Comparison of ENCODE assay signal across 8 cellular contexts in genomic region chr19:55467236-55468053, GRCh38. TPM values are rescaled to one million over a fixed set of nuclear protein-coding genes. Genes with fewer than 3 reads are reported as not detected.
DNase-seq lines count a peak whose midpoint lies in the region; ATAC-seq and TF ChIP-seq lines count a peak whose summit lies in the region.

No MANE protein-coding gene starts in this region.

- intact Hi-C loops in PC-3 (cut with micrococcal nuclease) (loop anchor here (1.0 kb wide), 1 partner anchor 37 kb away; no protein-coding TSS in a partner anchor), prostate gland (cut with DNase I) (loop anchor here (2.0 kb wide), 1 partner anchor 37 kb away; no protein-coding TSS in a partner anchor)

- H3K4me1 ChIP-seq in PC-3 (ENCODE audit: insufficient read depth, low read length) (peaks cover 8% of the 10 kb centered on the region), foreskin keratinocyte (peaks cover 5% of the 10 kb centered on the region), prostate gland (replicated peaks) (no peaks in the 10 kb centered on the region)

- 33% methylated on average over 29 of the region's 29 CpGs for WGBS in prostate gland

- no peak overlapping the region for H3K9ac ChIP-seq in PC-3 (ENCODE audit: low read length)

- ATAC-seq in GM21526 (IDR thresholded peaks at IDR 0.05; ENCODE audit: low FRiP score, unreplicated experiment) (peak; percentile 48), PC-3 (peak; percentile 94), foreskin keratinocyte (peak; percentile 70), GM21786 (IDR thresholded peaks at IDR 0.05; ENCODE audit: unreplicated experiment) (no peak), HG03039 (IDR thresholded peaks at IDR 0.05; ENCODE audit: unreplicated experiment) (no peak)
- ATAC-seq in activated T-helper 17 cell treated with anti-CD3 and anti-CD28 coated beads, Interleukin-2, amount 50 U/mL, for 72 hours (replicated peaks), result peak; percentile 99

- no peak for TF ChIP-seq POLR2A in prostate gland (IDR thresholded peaks at IDR 0.05)

- CTCF ChIA-PET in PC-3 (lab: Charles Lee), result interaction anchor here (0.5 to 2.0 kb wide), 11 partner anchors 9 to 1983 kb away, joined by 3 to 33 read pairs (median 4); partner anchors contain the start of genes NAT14 and ZNF628

- no peak overlapping the region for H3K27ac Mint-ChIP-seq in activated T-helper 17 cell treated with anti-CD3 and anti-CD28 coated beads, Interleukin-2, amount 50 U/mL, for 72 hours

- H3K36me3 ChIP-seq in PC-3 (ENCODE audit: low read depth, low read length) (no peaks in the 10 kb centered on the region), prostate gland (no peaks in the 10 kb centered on the region)

- H3F3A ChIP-seq in PC-3 (ENCODE audit: low read length, unreplicated experiment), result no peaks in the 10 kb centered on the region

- DNase-seq in Ammon's horn (ENCODE audit: low spot score) (peak; percentile 54), PC-3 (peak; percentile 68), foreskin keratinocyte (peak in 1 of 2 donors; percentile 19), prostate gland (ENCODE audit: low spot score) (peak; percentile 27)

- H3K4me1 Mint-ChIP-seq in activated T-helper 17 cell treated with anti-CD3 and anti-CD28 coated beads, Interleukin-2, amount 50 U/mL, for 72 hours, result no peaks in the 10 kb centered on the region

- no peaks in the 10 kb centered on the region for H3K27me3 ChIP-seq in PC-3 (ENCODE audit: low read length)
- H3K27me3 ChIP-seq in foreskin keratinocyte, result no peaks in the 10 kb centered on the region
- H3K27me3 ChIP-seq in prostate gland (replicated peaks; ENCODE audit: insufficient read depth), result no peaks in the 10 kb centered on the region

- POLR2A ChIA-PET in PC-3 (lab: Charles Lee; ENCODE audit: unreplicated experiment), result interaction anchor here (0.5 to 0.7 kb wide), 2 partner anchors 157 to 184 kb away, joined by 5 read pairs; partner anchors contain the start of gene ZNF784

- no peaks in the 10 kb centered on the region for H3K9me2 ChIP-seq in PC-3 (replicated peaks; ENCODE audit: low read length)

- no TSS peak for BruUV-seq in PC-3 (replicated peaks; lab: Mats Ljungman, UMichigan)

- H2AFZ ChIP-seq in PC-3 (ENCODE audit: low read length), result peak overlapping the region; percentile 75

- H3K27ac ChIP-seq in PC-3 (ENCODE audit: low read length) (no peak overlapping the region), foreskin keratinocyte (no peak overlapping the region), prostate gland (no peak overlapping the region)

- H3K4me2 ChIP-seq in PC-3 (ENCODE audit: low read length), result peak overlapping the region; percentile 73

- no peaks in the 10 kb centered on the region for H3K27me3 Mint-ChIP-seq in activated T-helper 17 cell treated with anti-CD3 and anti-CD28 coated beads, Interleukin-2, amount 50 U/mL, for 72 hours

- H3K79me2 ChIP-seq in PC-3 (ENCODE audit: low read length), result no peaks in the 10 kb centered on the region

- peak; percentile 99 for TF ChIP-seq CTCF in PC-3 (conservative IDR thresholded peaks at IDR 0.05; ENCODE audit: low read depth, low read length)
- TF ChIP-seq CTCF in foreskin keratinocyte (conservative IDR thresholded peaks at IDR 0.05), result peak; percentile 89
- TF ChIP-seq CTCF in prostate gland (IDR thresholded peaks at IDR 0.05), result peak; percentile 86 to 97 (median 93)

- H3K4me3 ChIP-seq in PC-3 (ENCODE audit: low read length), result peak overlapping the region; percentile 20; the same call in 1 of the 2 replicates
- no peak overlapping the region for H3K4me3 ChIP-seq in prostate gland

- no peaks in the 10 kb centered on the region for H4K20me1 ChIP-seq in PC-3 (ENCODE audit: low read length)

- no peak overlapping the region for H3K4me3 Mint-ChIP-seq in activated T-helper 17 cell treated with anti-CD3 and anti-CD28 coated beads, Interleukin-2, amount 50 U/mL, for 72 hours

- H3K9me3 ChIP-seq in PC-3 (ENCODE audit: low read length), result no peaks in the 10 kb centered on the region
- no peaks in the 10 kb centered on the region for H3K9me3 ChIP-seq in prostate gland

- H3K36me3 Mint-ChIP-seq in activated T-helper 17 cell treated with anti-CD3 and anti-CD28 coated beads, Interleukin-2, amount 50 U/mL, for 72 hours (ENCODE audit: low read depth), result no peaks in the 10 kb centered on the region

- no peaks in the 10 kb centered on the region for H3K9me3 Mint-ChIP-seq in activated T-helper 17 cell treated with anti-CD3 and anti-CD28 coated beads, Interleukin-2, amount 50 U/mL, for 72 hours

RNA-seq across cellular contexts. Expression of gene C19orf85, which starts 2.9 kb away (rescaled TPM):
- total RNA-seq in PC-3 (2014; rRNA removed) (not detected in 2 replicates), foreskin keratinocyte (not detected in 2 replicates), prostate gland (not detected)
- total RNA-seq in activated T-helper 17 cell treated with anti-CD3 and anti-CD28 coated beads, Interleukin-2, amount 50 U/mL, for 72 hours, result not detected
- not detected in 2 replicates for polyA plus RNA-seq in foreskin keratinocyte

RNA-seq across cellular contexts. Expression of gene ISOC2, which starts 6.0 kb away (rescaled TPM):
- 251 and 270 TPM in 2 replicates for total RNA-seq in PC-3 (2014; rRNA removed)
- 10 to 100 TPM; 21.2 to 39.5 TPM for total RNA-seq in activated T-helper 17 cell treated with anti-CD3 and anti-CD28 coated beads, Interleukin-2, amount 50 U/mL, for 72 hours
- 58.2 and 59.0 TPM in 2 replicates for total RNA-seq in foreskin keratinocyte
- 76.4 and 81.3 TPM in 2 replicates for polyA plus RNA-seq in foreskin keratinocyte
- total RNA-seq in prostate gland, result 100 to 1,000 TPM in 1 of 2 donors, 10 to 100 TPM in 1; 85.1 to 117 TPM

RNA-seq across cellular contexts. Expression of gene ZNF628, which starts 9.0 kb away (rescaled TPM):
- total RNA-seq in PC-3 (2014; rRNA removed) (11.8 and 24.2 TPM in 2 replicates), foreskin keratinocyte (3.9 and 4.4 TPM in 2 replicates), prostate gland (10 to 100 TPM; 10.9 to 66.4 TPM)
- total RNA-seq in activated T-helper 17 cell treated with anti-CD3 and anti-CD28 coated beads, Interleukin-2, amount 50 U/mL, for 72 hours, result 10 to 100 TPM; 11.1 to 11.3 TPM
- polyA plus RNA-seq in foreskin keratinocyte, result 3.5 and 4.8 TPM in 2 replicates

RNA-seq across cellular contexts. Expression of gene NAT14, which starts 17.5 kb away (rescaled TPM):
- 17.5 and 21.0 TPM in 2 replicates for total RNA-seq in PC-3 (2014; rRNA removed)
- 10 to 100 TPM in 1 of 2 donors, 1 to 10 TPM in 1; 7.1 to 12.3 TPM for total RNA-seq in activated T-helper 17 cell treated with anti-CD3 and anti-CD28 coated beads, Interleukin-2, amount 50 U/mL, for 72 hours
- 20.7 and 22.4 TPM in 2 replicates for total RNA-seq in foreskin keratinocyte
- 31.1 and 33.2 TPM in 2 replicates for polyA plus RNA-seq in foreskin keratinocyte
- 10 to 100 TPM; 10.8 to 19.8 TPM for total RNA-seq in prostate gland

RNA-seq across cellular contexts. Expression of gene SSC5D, which starts 20.8 kb away (rescaled TPM):
- total RNA-seq in PC-3 (2014; rRNA removed) (0.17 TPM in 1 of 2 replicates, not detected in the other), foreskin keratinocyte (not detected in 2 replicates), prostate gland (1 to 10 TPM; 5.6 to 8.6 TPM)
- total RNA-seq in activated T-helper 17 cell treated with anti-CD3 and anti-CD28 coated beads, Interleukin-2, amount 50 U/mL, for 72 hours, result under 1 TPM; 0.41 to 0.69 TPM
- 0.01 TPM in 1 of 2 replicates, not detected in the other for polyA plus RNA-seq in foreskin keratinocyte

Comparison
In these comparisons a context has a peak if more than half of its experiments do, and no peak if none do; other contexts are left out.
1. ATAC-seq: peak in GM21526 (single experiment), PC-3 (single experiment), activated T-helper 17 cell treated with anti-CD3 and anti-CD28 coated beads, Interleukin-2, amount 50 U/mL, for 72 hours (single experiment) and foreskin keratinocyte (single experiment); none in GM21786 (single experiment) and HG03039 (single experiment).
2. Peak in every context shown above with its lines, with median percentiles within 50 percentile points of each other: CTCF ChIP-seq.